14 cellular contexts compared by ENCODE assay signal in the genomic region with DNA sequence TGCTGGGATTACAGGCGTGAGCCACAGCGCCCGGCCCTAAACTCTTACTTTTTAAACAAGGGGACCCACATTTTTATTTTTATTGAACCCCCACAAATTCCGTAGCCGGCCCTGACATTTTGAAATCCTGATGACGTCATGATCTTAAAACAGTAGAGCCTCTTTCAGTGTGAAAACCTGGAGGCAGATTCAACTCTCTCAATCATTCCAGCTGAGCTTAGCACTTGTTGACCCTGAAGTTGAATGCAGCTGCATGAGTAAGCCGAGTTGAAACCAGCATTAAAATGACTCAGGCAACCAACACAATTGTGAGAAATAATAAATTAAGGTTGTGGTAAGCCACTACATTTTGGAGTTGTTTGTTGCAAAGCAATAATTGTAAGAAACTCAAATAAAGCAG.
DNase-seq lines count a peak whose midpoint lies in the region; ATAC-seq and TF ChIP-seq lines count a peak whose summit lies in the region.
"Had no signal": no experiment of that assay in that cellular context is flagged by ENCODE, and none has a peak within 500 bp of the region (broad histone marks: within the 10 kb centered on the region; RNA-seq: fewer than 3 reads in every experiment).

No MANE protein-coding gene starts in this region.

- H3K14ac ChIP-seq in IMR-90 (replicated peaks; ENCODE audit: low read depth, low read length) = no peak overlapping the region

- no peak overlapping the region for H3K56ac ChIP-seq in IMR-90 (ENCODE audit: extremely low read depth, insufficient read depth, low read length)

- no peak overlapping the region for H2BK120ac ChIP-seq in IMR-90 (ENCODE audit: low read depth, low read length)

- H4K5ac ChIP-seq in IMR-90 (ENCODE audit: low read depth, low read length) = no peak overlapping the region

- no peak overlapping the region for H4K8ac ChIP-seq in IMR-90 (ENCODE audit: low read depth in 2 of 2, low read length in 2 of 2)

- no peak overlapping the region for H2BK20ac ChIP-seq in IMR-90 (ENCODE audit: low read depth, low read length)

- TF ChIP-seq CTCF in AG09309 (IDR thresholded peaks at IDR 0.05; ENCODE audit: control insufficient read depth, insufficient read depth, low read depth, low read length, missing control alignments) = no peak
- TF ChIP-seq CTCF in IMR-90 (conservative IDR thresholded peaks at IDR 0.05; ENCODE audit: low read depth, low read length) = no peak
- no peak for TF ChIP-seq CTCF in mammary epithelial cell (conservative IDR thresholded peaks at IDR 0.05 in 1 of 2, IDR thresholded peaks at IDR 0.05 in 1 of 2; ENCODE audit: extremely low read depth in 1 of 2, insufficient read depth in 1 of 2, low read depth in 1 of 2, low read length in 2 of 2)
- no peak for TF ChIP-seq CTCF in kidney epithelial cell (IDR thresholded peaks at IDR 0.05; ENCODE audit: insufficient read depth, low read length, poor library complexity, severe bottlenecking)

- DNase-seq in AG09309 (ENCODE audit: low read depth) (peak; percentile 64), IMR-90 (peak; percentile 87), mammary epithelial cell (peak; percentile 95), kidney epithelial cell (ENCODE audit: low read depth) (peak; percentile 79), NCI-H82 (lab: John Stamatoyannopoulos, UW) (no peak), posterior cingulate gyrus (no peak)
- DNase-seq in effector CD4-positive, alpha-beta T cell = no peak
- DNase-seq: activated CD4-positive, alpha-beta T cell treated with anti-CD3 and anti-CD28 coated beads for 36 hours; DMS79 treated with DMSO at 0.1 percent for 48 hours; MV-4-11; ovary; upper lobe of right lung had no signal

- ATAC-seq in IMR-90 (ENCODE audit: low read depth) (peak; percentile 46), HG03354 (IDR thresholded peaks at IDR 0.05; ENCODE audit: poor library complexity, severe bottlenecking, unreplicated experiment) (no peak)
- ATAC-seq: activated CD4-positive, alpha-beta T cell treated with anti-CD3 and anti-CD28 coated beads for 36 hours; upper lobe of right lung had no signal

- BruUV-seq in IMR-90 (replicated peaks; lab: Mats Ljungman, UMichigan) = no TSS peak
- BruUV-seq in mammary epithelial cell (replicated peaks; lab: Mats Ljungman, UMichigan) = no TSS peak

- no peak for TF ChIP-seq RAD21 in IMR-90 (IDR thresholded peaks at IDR 0.05; ENCODE audit: low read length)

- no peaks in the 10 kb centered on the region for H3K79me2 ChIP-seq in mammary epithelial cell (ENCODE audit: insufficient read depth, low read length)

- H3K4me1 ChIP-seq in IMR-90 (ENCODE audit: control insufficient read depth, insufficient read depth, low read length) (peaks cover under 1% of the 10 kb centered on the region; the same call in 1 of the 2 replicates), mammary epithelial cell (ENCODE audit: insufficient read depth, low read length) (peaks cover 7% of the 10 kb centered on the region)
- H3K4me1 ChIP-seq: upper lobe of right lung had no signal

- H3K9me3 ChIP-seq in IMR-90 (ENCODE audit: control insufficient read depth, insufficient read depth, low read length) (no peaks in the 10 kb centered on the region), mammary epithelial cell (replicated peaks; ENCODE audit: insufficient read depth, low read length) (no peaks in the 10 kb centered on the region)
- H3K9me3 ChIP-seq: ovary, upper lobe of right lung had no signal

- intact Hi-C loops in IMR-90 (cut with micrococcal nuclease) (no loop called here), mammary epithelial cell (cut with micrococcal nuclease) (no loop called here), posterior cingulate gyrus (cut with DNase I) (no loop called here)

- dilution Hi-C loops in IMR-90 (cut with HindIII; ENCODE audit: low sequenced_read_pairs, unreplicated experiment) (no loop called here), mammary epithelial cell (cut with HindIII; ENCODE audit: low sequenced_read_pairs) (loop anchor here (25.0 kb wide), 1 partner anchor 88 kb away; the partner anchor contains the start of gene ADGRL4)

- H3K9ac ChIP-seq in IMR-90 (ENCODE audit: low read depth, low read length) = no peak overlapping the region
- H3K9ac ChIP-seq in mammary epithelial cell (ENCODE audit: insufficient read depth, low read length) = no peak overlapping the region

- no peak overlapping the region for H4K91ac ChIP-seq in IMR-90 (ENCODE audit: insufficient read depth, low read depth, low read length)

- H3K23ac ChIP-seq in IMR-90 (ENCODE audit: low read depth, low read length) = no peak overlapping the region

- H2BK5ac ChIP-seq in IMR-90 (ENCODE audit: low read depth, low read length, poor library complexity, severe bottlenecking) = no peak overlapping the region

- H3K27ac ChIP-seq in IMR-90 (ENCODE audit: insufficient read depth, low read length) = no peak overlapping the region
- H3K27ac ChIP-seq in mammary epithelial cell (ENCODE audit: insufficient read depth, low read depth, low read length) = no peak overlapping the region
- H3K27ac ChIP-seq: HL-60, ovary, upper lobe of right lung had no signal

- H2AK5ac ChIP-seq in IMR-90 (ENCODE audit: low read depth, low read length) = no peak overlapping the region

- no peaks in the 10 kb centered on the region for H3K36me3 ChIP-seq in IMR-90 (ENCODE audit: control insufficient read depth, insufficient read depth, low read length)
- no peaks in the 10 kb centered on the region for H3K36me3 ChIP-seq in mammary epithelial cell (ENCODE audit: insufficient read depth, low read length)
- no peaks in the 10 kb centered on the region for H3K36me3 ChIP-seq in kidney epithelial cell (ENCODE audit: control insufficient read depth, insufficient read depth, low read length)
- H3K36me3 ChIP-seq: ovary, upper lobe of right lung had no signal

- H2AFZ ChIP-seq in IMR-90 (replicated peaks; ENCODE audit: low read length, poor library complexity) (no peak overlapping the region), mammary epithelial cell (ENCODE audit: low read depth, low read length) (no peak overlapping the region)

- in situ Hi-C loops in IMR-90 (cut with MboI; ENCODE audit: low sequenced_read_pairs) = no loop called here
- in situ Hi-C loops in mammary epithelial cell (cut with MboI; ENCODE audit: low sequenced_read_pairs in 2 of 2) = no loop called here

- H4K20me1 ChIP-seq in IMR-90 (ENCODE audit: insufficient read depth, low read length) (no peaks in the 10 kb centered on the region), mammary epithelial cell (ENCODE audit: insufficient read depth, low read length) (no peaks in the 10 kb centered on the region)

- CTCF ChIA-PET in IMR-90 (lab: Yijun Ruan, JAX) = no interaction called here
- CTCF ChIA-PET in mammary epithelial cell (lab: Charles Lee; ENCODE audit: low non-redundant PET) = no interaction called here

- H3K4me2 ChIP-seq in IMR-90 (ENCODE audit: low read depth, low read length) = no peak overlapping the region
- H3K4me2 ChIP-seq in mammary epithelial cell (ENCODE audit: insufficient read depth, low read depth, low read length) = no peak overlapping the region

- POLR2A ChIA-PET in IMR-90 (lab: Charles Lee; ENCODE audit: unreplicated experiment) = no interaction called here

- H2BK15ac ChIP-seq in IMR-90 (ENCODE audit: low read depth, low read length) = no peak overlapping the region

- WGBS in IMR-90 (ENCODE audit: extremely low coverage in 2 of 2, insufficient read length in 1 of 2), 2 experiments = 88% methylated on average over 5 of the region's 7 CpGs; no CpG with 5 or more reads in 1 of the 2 experiments
- WGBS in mammary epithelial cell (ENCODE audit: low coverage, missing lambda C conversion rate) = 58% methylated on average over 5 of the region's 7 CpGs

- no peak overlapping the region for H2AK9ac ChIP-seq in IMR-90 (replicated peaks; ENCODE audit: low read depth, low read length, poor library complexity)

- H3K9me1 ChIP-seq in IMR-90 (ENCODE audit: insufficient read depth, low read length) = no peaks in the 10 kb centered on the region

- H3K18ac ChIP-seq in IMR-90 (ENCODE audit: low read depth, low read length) = no peak overlapping the region

- no peaks in the 10 kb centered on the region for H3K79me1 ChIP-seq in IMR-90 (ENCODE audit: low read depth in 1 of 2, low read length in 2 of 2)

- H3K4ac ChIP-seq in IMR-90 (ENCODE audit: low read depth, low read length) = no peak overlapping the region

- no peak for TF ChIP-seq POLR2A in IMR-90 (IDR thresholded peaks at IDR 0.05; ENCODE audit: low read depth, low read length)

- H3K4me3 ChIP-seq in AG09309 (ENCODE audit: control insufficient read depth, low read depth, low read length) (no peak overlapping the region), IMR-90 (ENCODE audit: insufficient read depth, low read depth, low read length) (no peak overlapping the region), mammary epithelial cell (replicated peaks in 1 of 3; ENCODE audit: insufficient read depth in 1 of 3, low read depth in 2 of 3, low read length in 3 of 3) (no peak overlapping the region), kidney epithelial cell (ENCODE audit: low read depth, low read length) (no peak overlapping the region)
- H3K4me3 ChIP-seq: ovary, upper lobe of right lung had no signal

- H3K27me3 ChIP-seq in IMR-90 (ENCODE audit: control insufficient read depth, insufficient read depth, low read length) (no peaks in the 10 kb centered on the region), mammary epithelial cell (ENCODE audit: insufficient read depth, low read length) (no peaks in the 10 kb centered on the region), kidney epithelial cell (ENCODE audit: control insufficient read depth, insufficient read depth, low read length) (no peaks in the 10 kb centered on the region)
- H3K27me3 ChIP-seq: ovary, upper lobe of right lung had no signal

TF ChIP-seq in IMR-90, 13 proteins besides CTCF, POLR2A, EP300 and RAD21:
- TF ChIP-seq NFE2L2 (IDR thresholded peaks at IDR 0.05; ENCODE audit: low read depth, low read length) = no peak
- no peak for TF ChIP-seq MAZ (IDR thresholded peaks at IDR 0.05; ENCODE audit: borderline replicate concordance, low read depth, low read length)
- TF ChIP-seq FOS (IDR thresholded peaks at IDR 0.05; ENCODE audit: low read depth, low read length) = 0 out of 2 replicates have a peak, but pooled peaks have one; percentile 39
- peak; percentile 51 for TF ChIP-seq MAFK (IDR thresholded peaks at IDR 0.05; ENCODE audit: low read depth, low read length)

Comparison
In these comparisons a context has a peak if more than half of its experiments do, and no peak if none do; other contexts are left out.
1. DNase-seq: peak in AG09309 (single experiment), IMR-90 (single experiment), mammary epithelial cell (single experiment) and kidney epithelial cell (single experiment); none in effector CD4-positive, alpha-beta T cell (single experiment), NCI-H82 (single experiment) and posterior cingulate gyrus (0 of 10).